In genomic region chr22:30649430-30650007, GRCh38 we compare ENCODE assay signal across 7 cellular contexts. TPM values are rescaled to one million over a fixed set of nuclear protein-coding genes. Genes with fewer than 3 reads are reported as not detected.
DNase-seq lines count a peak whose midpoint lies in the region; ATAC-seq, FAIRE-seq and TF ChIP-seq lines count a peak whose summit lies in the region.

No MANE protein-coding gene starts in this region.

- no peak for FAIRE-seq in D721Med (lab: Jason Lieb, UNC)

- intact Hi-C loops in left ventricle myocardium superior (cut with micrococcal nuclease), result no loop called here

- TF ChIP-seq CTCF in D721Med (IDR thresholded peaks at IDR 0.05; ENCODE audit: insufficient read depth, missing control alignments), result no peak

- peak; percentile 73 for DNase-seq in HCEC 1CT
- DNase-seq in RPMI7951 (ENCODE audit: low read depth), result peak; percentile 89
- DNase-seq in activated T-helper 9 cell treated with anti-CD3 and anti-CD28 coated beads, Interleukin-2, amount 50 U/mL, for 16 hours (ENCODE audit: low read depth), result peak; percentile 82
- no peak for DNase-seq in left ventricle myocardium superior
- peak; percentile 79 to 87 (median 80) for DNase-seq in stimulated activated CD4-positive, alpha-beta T cell treated with anti-CD3 and anti-CD28 coated beads, TNF-alpha, amount 100 ng/mL, for 48 hours (ENCODE audit: low read depth in 3 of 3)
- no peak for DNase-seq in D721Med (ENCODE audit: insufficient read length, low spot score)

- ATAC-seq in left ventricle myocardium superior (peak; percentile 57), HG03571 (IDR thresholded peaks at IDR 0.05; ENCODE audit: unreplicated experiment) (no peak)

RNA-seq across cellular contexts. Expression of gene SLC35E4, which starts 13.9 kb away (rescaled TPM):
- 8.2 and 12.9 TPM in 2 replicates for total RNA-seq in RPMI7951 (2014; rRNA removed; shearing (Covaris generic))
- 3.1 TPM for total RNA-seq in left ventricle myocardium superior

RNA-seq across cellular contexts. Expression of gene DUSP18, which starts 18.2 kb away (rescaled TPM):
- 4.8 and 5.1 TPM in 2 replicates for total RNA-seq in RPMI7951 (2014; rRNA removed; shearing (Covaris generic))
- 2.5 TPM for total RNA-seq in left ventricle myocardium superior

RNA-seq across cellular contexts. Expression of gene TCN2, which starts 42.5 kb away (rescaled TPM):
- total RNA-seq in RPMI7951 (2014; rRNA removed; shearing (Covaris generic)), result 11.7 and 15.4 TPM in 2 replicates
- 14.6 TPM for total RNA-seq in left ventricle myocardium superior

RNA-seq across cellular contexts. Expression of gene OSBP2, which starts 45.2 kb away (rescaled TPM):
- 4.3 and 5.9 TPM in 2 replicates for total RNA-seq in RPMI7951 (2014; rRNA removed; shearing (Covaris generic))
- 16.0 TPM for total RNA-seq in left ventricle myocardium superior

RNA-seq across cellular contexts. Expression of gene PES1, which starts 57.8 kb away (rescaled TPM):
- 56.8 and 64.3 TPM in 2 replicates for total RNA-seq in RPMI7951 (2014; rRNA removed; shearing (Covaris generic))
- 21.6 TPM for total RNA-seq in left ventricle myocardium superior

Comparison
In these comparisons a context has a peak if more than half of its experiments do, and no peak if none do; other contexts are left out.
1. DNase-seq: peak in HCEC 1CT (single experiment), RPMI7951 (single experiment), activated T-helper 9 cell treated with anti-CD3 and anti-CD28 coated beads, Interleukin-2, amount 50 U/mL, for 16 hours (single experiment) and stimulated activated CD4-positive, alpha-beta T cell treated with anti-CD3 and anti-CD28 coated beads, TNF-alpha, amount 100 ng/mL, for 48 hours (3 of 3); none in left ventricle myocardium superior (single experiment) and D721Med (single experiment).